Comparison of ENCODE assay signal across 2 cellular contexts in genomic region chr6:159943965-159944598, GRCh38.
TF ChIP-seq lines count a peak whose summit lies in the region.

No MANE protein-coding gene starts in this region.

TF ChIP-seq in GM12878, 131 proteins besides CTCF, POLR2A, EP300 and RAD21:
- no peak for TF ChIP-seq CHD2 (IDR thresholded peaks at IDR 0.05; ENCODE audit: borderline replicate concordance, low read depth, low read length)
- TF ChIP-seq SPI1 (IDR thresholded peaks at IDR 0.05; ENCODE audit: borderline replicate concordance, insufficient read depth, low read depth, low read length) = peak; percentile 45; the same call in 1 of the 2 replicates

TF ChIP-seq in SK-N-SH treated with all-trans-retinoic acid at 6 μM for 48 hours, 23 proteins besides CTCF, POLR2A, EP300 and RAD21:
- no peak for TF ChIP-seq TCF4 (CRISPR knock-in tag; IDR thresholded peaks at IDR 0.05; ENCODE audit: borderline replicate concordance)
- no peak for TF ChIP-seq ZNF70 (CRISPR knock-in tag; IDR thresholded peaks at IDR 0.05)
- no peak for TF ChIP-seq TSHZ2 (CRISPR knock-in tag; IDR thresholded peaks at IDR 0.05)
- TF ChIP-seq POU6F1 (CRISPR knock-in tag; IDR thresholded peaks at IDR 0.05; ENCODE audit: borderline replicate concordance, low read depth) = no peak
- no peak for TF ChIP-seq OSR1 (CRISPR knock-in tag; IDR thresholded peaks at IDR 0.05)
- TF ChIP-seq PATZ1 (CRISPR knock-in tag; IDR thresholded peaks at IDR 0.05; ENCODE audit: borderline replicate concordance) = no peak
- no peak for TF ChIP-seq ZFP30 (CRISPR knock-in tag; IDR thresholded peaks at IDR 0.05)
- TF ChIP-seq CSRNP3 (CRISPR knock-in tag; IDR thresholded peaks at IDR 0.05) = no peak
- TF ChIP-seq BACH2 (CRISPR knock-in tag; IDR thresholded peaks at IDR 0.05; ENCODE audit: borderline replicate concordance) = no peak
- no peak for TF ChIP-seq RARB (CRISPR knock-in tag; IDR thresholded peaks at IDR 0.05)
- TF ChIP-seq CREB5 (CRISPR knock-in tag; IDR thresholded peaks at IDR 0.05; ENCODE audit: low read depth) = no peak
- TF ChIP-seq GLIS3 (CRISPR knock-in tag; IDR thresholded peaks at IDR 0.05) = no peak
- no peak for TF ChIP-seq ZNF565 (CRISPR knock-in tag; conservative IDR thresholded peaks at IDR 0.05; ENCODE audit: low read depth)
- TF ChIP-seq TOX (CRISPR knock-in tag; IDR thresholded peaks at IDR 0.05; ENCODE audit: borderline replicate concordance) = no peak
